In the genomic region with DNA sequence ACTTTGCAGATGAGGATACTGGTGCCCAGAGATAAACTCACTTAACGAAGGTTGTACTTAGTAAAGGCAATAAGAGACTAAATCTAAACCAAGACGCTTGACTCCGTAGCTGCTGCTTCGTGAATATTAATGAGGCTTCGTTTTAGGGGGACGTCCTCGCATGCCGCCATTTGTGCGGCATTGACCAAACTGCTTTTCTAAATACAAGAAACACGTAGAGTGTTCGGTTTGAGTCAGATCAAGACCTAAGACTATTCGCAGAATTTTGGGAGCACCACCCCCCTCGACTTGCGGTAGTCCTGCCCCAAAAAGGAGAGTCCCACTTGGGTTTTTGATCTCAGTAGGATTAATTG, we compare ENCODE assay signal across 8 cellular contexts. TPM values are rescaled to one million over a fixed set of nuclear protein-coding genes. Genes with fewer than 3 reads are reported as not detected.
DNase-seq lines count a peak whose midpoint lies in the region; ATAC-seq and TF ChIP-seq lines count a peak whose summit lies in the region.

No MANE protein-coding gene starts in this region.

- no peaks in the 10 kb centered on the region for H3K27me3 Mint-ChIP-seq in endodermal cell (ENCODE audit: insufficient read depth)

- peak overlapping the region in 3 of 4 donors; percentile 83 to 95 (median 91) for H3K27ac ChIP-seq in Peyer's patch
- peak overlapping the region; percentile 82 for H3K27ac ChIP-seq in endodermal cell (ENCODE audit: low read depth, low read length)
- H3K27ac ChIP-seq in prostate gland, result peak overlapping the region in 1 of 2 donors; percentile 85

- no peak for ATAC-seq in HG03108 (IDR thresholded peaks at IDR 0.05; ENCODE audit: unreplicated experiment)

- H3K4me3 Mint-ChIP-seq in endodermal cell, result peak overlapping the region; percentile 99

- peak overlapping the region; percentile 96 for H3K4me3 ChIP-seq in GM12875 (ENCODE audit: low read depth, low read length)
- H3K4me3 ChIP-seq in Peyer's patch, result peak overlapping the region; percentile 67 to 96 (median 90)
- peak overlapping the region; percentile 97 for H3K4me3 ChIP-seq in endodermal cell (ENCODE audit: low read length)
- H3K4me3 ChIP-seq in prostate gland, result peak overlapping the region; percentile 75 to 81

- H3K36me3 Mint-ChIP-seq in endodermal cell (ENCODE audit: low read depth), result peaks cover 58% of the 10 kb centered on the region

- no peak for TF ChIP-seq POLR2A in Peyer's patch (IDR thresholded peaks at IDR 0.05)
- TF ChIP-seq POLR2A in prostate gland (IDR thresholded peaks at IDR 0.05), result no peak

- no peak for DNase-seq in Peyer's patch
- no peak for DNase-seq in endodermal cell
- DNase-seq in prostate gland (ENCODE audit: low spot score), result no peak
- DNase-seq in KG1 (lab: John Stamatoyannopoulos, UW), result no peak
- no peak for DNase-seq in middle frontal gyrus (ENCODE audit: extremely low spot score, low spot score)
- DNase-seq in AG08395 (ENCODE audit: low spot score), result no peak

- peaks cover 27% of the 10 kb centered on the region for H3K4me1 Mint-ChIP-seq in endodermal cell

- peak overlapping the region; percentile 100 for H3K27ac Mint-ChIP-seq in endodermal cell

- H3K27me3 ChIP-seq in Peyer's patch (no peaks in the 10 kb centered on the region), endodermal cell (ENCODE audit: control insufficient read depth, insufficient read depth, low read length, poor library complexity, severe bottlenecking) (no peaks in the 10 kb centered on the region), prostate gland (replicated peaks; ENCODE audit: insufficient read depth) (no peaks in the 10 kb centered on the region)

- H3K9ac ChIP-seq in endodermal cell (ENCODE audit: extremely low read depth, low read length, poor library complexity, severe bottlenecking), result peak overlapping the region; percentile 97

- H3K9me3 ChIP-seq in Peyer's patch (no peaks in the 10 kb centered on the region), endodermal cell (ENCODE audit: control insufficient read depth, low read length) (no peaks in the 10 kb centered on the region), prostate gland (no peaks in the 10 kb centered on the region)

- TF ChIP-seq CTCF in GM12875 (IDR thresholded peaks at IDR 0.05; ENCODE audit: borderline replicate concordance, insufficient read depth, low read depth, low read length) (no peak), Peyer's patch (IDR thresholded peaks at IDR 0.05) (no peak), endodermal cell (conservative IDR thresholded peaks at IDR 0.05) (no peak), prostate gland (IDR thresholded peaks at IDR 0.05) (no peak)

- intact Hi-C loops in prostate gland (cut with DNase I), result no loop called here

- H3K9me3 Mint-ChIP-seq in endodermal cell, result peaks cover 2% of the 10 kb centered on the region

- H3K4me1 ChIP-seq in Peyer's patch (peaks cover 0 to 21% (median 6%) of the 10 kb centered on the region in 4 donors), endodermal cell (ENCODE audit: control insufficient read depth, insufficient read depth, low read length) (no peaks in the 10 kb centered on the region), prostate gland (replicated peaks) (peaks cover 11% of the 10 kb centered on the region)

- H3K36me3 ChIP-seq in Peyer's patch (peaks cover 0 to 25% (median 0%) of the 10 kb centered on the region in 3 donors), endodermal cell (ENCODE audit: control insufficient read depth, insufficient read depth, low read length) (peaks cover 54% of the 10 kb centered on the region), prostate gland (no peaks in the 10 kb centered on the region)

- WGBS in endodermal cell (ENCODE audit: insufficient coverage in 1 of 2, insufficient read length in 1 of 2), 2 experiments, result 0 to 1% methylated on average over 14 of the region's 14 CpGs
- 1% methylated on average over 14 of the region's 14 CpGs for WGBS in prostate gland

RNA-seq across cellular contexts. Expression of a gene that starts 1.1 kb away (rescaled TPM):
- total RNA-seq in Peyer's patch (100 to 1,000 TPM; 167 to 468 (median 197) TPM), endodermal cell (1,000 to 10,000 TPM; 1,997 to 2,127 TPM), prostate gland (100 to 1,000 TPM; 397 to 544 TPM)
- polyA plus RNA-seq in endodermal cell (2013, experiment 1 of 2), result 2,680 TPM
- 2,415 TPM for polyA plus RNA-seq in endodermal cell (2013, experiment 2 of 2)

RNA-seq across cellular contexts. Expression of a gene that starts 30.7 kb away (rescaled TPM):
- under 1 TPM in 1 of 4 donors, not detected in 3; 0.53 TPM for total RNA-seq in Peyer's patch
- total RNA-seq in endodermal cell, result under 1 TPM; 0.44 to 0.57 TPM
- 3.8 TPM for polyA plus RNA-seq in endodermal cell (2013, experiment 1 of 2)
- 3.6 TPM for polyA plus RNA-seq in endodermal cell (2013, experiment 2 of 2)
- under 1 TPM; 0.41 to 0.51 TPM for total RNA-seq in prostate gland
